Comparison of ENCODE assay signal across 1 cellular context in genomic region chr6:140360651-140361050, GRCh38.
TF ChIP-seq lines count a peak whose summit lies in the region.

No MANE protein-coding gene starts in this region.

TF ChIP-seq in H1, 55 proteins besides CTCF, POLR2A, EP300 and RAD21:
- TF ChIP-seq KDM5A (IDR thresholded peaks at IDR 0.05; ENCODE audit: low read length) (no peak), GTF2F1 (IDR thresholded peaks at IDR 0.05; ENCODE audit: borderline replicate concordance, low read depth, low read length) (no peak), CHD1 (IDR thresholded peaks at IDR 0.05; ENCODE audit: low read depth, low read length) (no peak), MAFK (IDR thresholded peaks at IDR 0.05; ENCODE audit: low read depth, low read length) (no peak), BRCA1 (IDR thresholded peaks at IDR 0.05; ENCODE audit: low read depth, low read length) (no peak), NRF1 (IDR thresholded peaks at IDR 0.05; ENCODE audit: low read depth, low read length) (no peak)
